8 cellular contexts compared by ENCODE assay signal in genomic region chr2:218892693-218893348, GRCh38. TPM values are rescaled to one million over a fixed set of nuclear protein-coding genes. Genes with fewer than 3 reads are reported as not detected.
DNase-seq lines count a peak whose midpoint lies in the region; ATAC-seq and TF ChIP-seq lines count a peak whose summit lies in the region.

No MANE protein-coding gene starts in this region.

- intact Hi-C loops in CD4-positive, alpha-beta T cell (cut with DNase I, micrococcal nuclease), result loop anchor here in 1 of 2 experiments (5.0 kb wide), 2 partner anchors 181 to 496 kb away; partner anchors contain the start of genes CTDSP1 and TTLL4

- H3K4me3 Mint-ChIP-seq in CD4-positive, alpha-beta T cell, result peak overlapping the region; percentile 82
- peak overlapping the region; percentile 41 to 83 (median 76) for H3K4me3 Mint-ChIP-seq in naive thymus-derived CD8-positive, alpha-beta T cell
- H3K4me3 Mint-ChIP-seq in stimulated activated memory B cell treated with anti-CD40 and anti-IgM and Interleukin-4, amounts not matched to agents 10 μg/mL and 1 μg/mL and 100 μg/mL, for 72 hours, result peak overlapping the region; percentile 55

- no peaks in the 10 kb centered on the region for H3K27me3 ChIP-seq in CD4-positive, alpha-beta T cell (ENCODE audit: control insufficient read depth, insufficient read depth, low read length)

- POLR2A ChIA-PET in CD4-positive, alpha-beta T cell (lab: Charles Lee), result interaction anchor here (0.6 to 10.3 kb wide), 5 partner anchors 14 to 399 kb away, joined by 3 to 455 read pairs (median 3); partner anchors contain the start of genes DNAJB2 and WNT10A
- POLR2A ChIA-PET in naive thymus-derived CD8-positive, alpha-beta T cell (lab: Charles Lee), result interaction anchor here (0.7 to 9.5 kb wide), 4 partner anchors 14 to 23 kb away, joined by 3 to 331 read pairs (median 4); partner anchors contain the start of gene WNT10A

- H3K9me3 Mint-ChIP-seq in CD4-positive, alpha-beta T cell, result no peaks in the 10 kb centered on the region
- no peaks in the 10 kb centered on the region for H3K9me3 Mint-ChIP-seq in naive thymus-derived CD8-positive, alpha-beta T cell
- H3K9me3 Mint-ChIP-seq in stimulated activated memory B cell treated with anti-CD40 and anti-IgM and Interleukin-4, amounts not matched to agents 10 μg/mL and 1 μg/mL and 100 μg/mL, for 72 hours, result no peaks in the 10 kb centered on the region

- CTCF ChIA-PET in CD4-positive, alpha-beta T cell (lab: Charles Lee), result interaction anchor here (0.6 to 11.9 kb wide), 8 partner anchors 13 to 402 kb away, joined by 3 to 500 read pairs (median 4); partner anchors contain the start of genes BCS1L, WNT10A and ZNF142

- TF ChIP-seq CTCF in CD4-positive, alpha-beta T cell (IDR thresholded peaks at IDR 0.05), result peak; percentile 45
- peak; percentile 46 for TF ChIP-seq CTCF in epithelial cell of esophagus (IDR thresholded peaks at IDR 0.05; ENCODE audit: insufficient read depth, low read depth, low read length, missing control alignments)

- peak overlapping the region; percentile 83 for H3K27ac ChIP-seq in CD4-positive, alpha-beta T cell (ENCODE audit: low read depth, low read length)

- H3K27me3 Mint-ChIP-seq in CD4-positive, alpha-beta T cell, result no peaks in the 10 kb centered on the region
- no peaks in the 10 kb centered on the region for H3K27me3 Mint-ChIP-seq in naive thymus-derived CD8-positive, alpha-beta T cell
- H3K27me3 Mint-ChIP-seq in stimulated activated memory B cell treated with anti-CD40 and anti-IgM and Interleukin-4, amounts not matched to agents 10 μg/mL and 1 μg/mL and 100 μg/mL, for 72 hours, result no peaks in the 10 kb centered on the region

- peak; percentile 73 to 87 (median 80) for DNase-seq in CD4-positive, alpha-beta T cell
- DNase-seq in NOMO-1 (lab: John Stamatoyannopoulos, UW; ENCODE audit: unreplicated experiment in 2 of 2) (peak; percentile 63 to 83), epithelial cell of esophagus (ENCODE audit: low read depth) (peak; percentile 78)
- peak; percentile 62 for DNase-seq in activated CD8-positive, alpha-beta memory T cell treated with anti-CD3 and anti-CD28 coated beads, Interleukin-2, amount 50 U/mL, for 1 hour (ENCODE audit: extremely low read depth)
- DNase-seq in naive thymus-derived CD8-positive, alpha-beta T cell, result peak; percentile 78 to 95 (median 88)

- peak overlapping the region; percentile 44 for H3K4me3 ChIP-seq in epithelial cell of esophagus (ENCODE audit: low read length)

- H3K4me1 Mint-ChIP-seq in CD4-positive, alpha-beta T cell (ENCODE audit: low read depth), result peaks cover 50% of the 10 kb centered on the region
- H3K4me1 Mint-ChIP-seq in naive thymus-derived CD8-positive, alpha-beta T cell, result peaks cover 28 to 54% (median 50%) of the 10 kb centered on the region in 4 donors
- peaks cover 53% of the 10 kb centered on the region for H3K4me1 Mint-ChIP-seq in stimulated activated memory B cell treated with anti-CD40 and anti-IgM and Interleukin-4, amounts not matched to agents 10 μg/mL and 1 μg/mL and 100 μg/mL, for 72 hours

- H3K36me3 Mint-ChIP-seq in CD4-positive, alpha-beta T cell (ENCODE audit: low read depth), result no peaks in the 10 kb centered on the region
- H3K36me3 Mint-ChIP-seq in naive thymus-derived CD8-positive, alpha-beta T cell, result no peaks in the 10 kb centered on the region
- H3K36me3 Mint-ChIP-seq in stimulated activated memory B cell treated with anti-CD40 and anti-IgM and Interleukin-4, amounts not matched to agents 10 μg/mL and 1 μg/mL and 100 μg/mL, for 72 hours, result no peaks in the 10 kb centered on the region

- no peaks in the 10 kb centered on the region for H3K9me3 ChIP-seq in CD4-positive, alpha-beta T cell (ENCODE audit: control insufficient read depth, low read length)

- peak overlapping the region; percentile 91 for H3K27ac Mint-ChIP-seq in CD4-positive, alpha-beta T cell
- H3K27ac Mint-ChIP-seq in naive thymus-derived CD8-positive, alpha-beta T cell, result peak overlapping the region; percentile 87 to 99 (median 96)
- peak overlapping the region; percentile 78 for H3K27ac Mint-ChIP-seq in stimulated activated memory B cell treated with anti-CD40 and anti-IgM and Interleukin-4, amounts not matched to agents 10 μg/mL and 1 μg/mL and 100 μg/mL, for 72 hours

- peak; percentile 73 for ATAC-seq in CD4-positive, alpha-beta T cell (ENCODE audit: poor library complexity)
- ATAC-seq in GM19328 (IDR thresholded peaks at IDR 0.05; ENCODE audit: unreplicated experiment) (peak; percentile 46), HG03442 (IDR thresholded peaks at IDR 0.05; ENCODE audit: unreplicated experiment) (peak; percentile 38)
- ATAC-seq in naive thymus-derived CD8-positive, alpha-beta T cell, result peak; percentile 68 to 74
- peak; percentile 82 for ATAC-seq in stimulated activated memory B cell treated with anti-CD40 and anti-IgM and Interleukin-4, amounts not matched to agents 10 μg/mL and 1 μg/mL and 100 μg/mL, for 72 hours

RNA-seq across cellular contexts. Expression of gene WNT10A, which starts 12.2 kb away (rescaled TPM):
- total RNA-seq in CD4-positive, alpha-beta T cell, result 1 to 10 TPM; 4.8 to 6.6 TPM
- total RNA-seq in naive thymus-derived CD8-positive, alpha-beta T cell, result 1 to 10 TPM; 1.7 to 1.8 TPM
- 1 to 10 TPM in 2 of 3 donors, under 1 TPM in 1; 0.53 to 1.2 (median 1.1) TPM for polyA plus RNA-seq in naive thymus-derived CD8-positive, alpha-beta T cell

RNA-seq across cellular contexts. Expression of gene WNT6, which starts 33.2 kb away (rescaled TPM):
- total RNA-seq in CD4-positive, alpha-beta T cell, result not detected
- not detected for total RNA-seq in naive thymus-derived CD8-positive, alpha-beta T cell
- under 1 TPM in 1 of 3 donors, not detected in 2; 0.08 TPM for polyA plus RNA-seq in naive thymus-derived CD8-positive, alpha-beta T cell

Comparison
In these comparisons a context has a peak if more than half of its experiments do, and no peak if none do; other contexts are left out.
1. Peak in every context shown above with its lines: DNase-seq, ATAC-seq, H3K4me3 ChIP-seq and H3K27ac ChIP-seq.